ENCODE assay signal across 17 cellular contexts in the genomic region with DNA sequence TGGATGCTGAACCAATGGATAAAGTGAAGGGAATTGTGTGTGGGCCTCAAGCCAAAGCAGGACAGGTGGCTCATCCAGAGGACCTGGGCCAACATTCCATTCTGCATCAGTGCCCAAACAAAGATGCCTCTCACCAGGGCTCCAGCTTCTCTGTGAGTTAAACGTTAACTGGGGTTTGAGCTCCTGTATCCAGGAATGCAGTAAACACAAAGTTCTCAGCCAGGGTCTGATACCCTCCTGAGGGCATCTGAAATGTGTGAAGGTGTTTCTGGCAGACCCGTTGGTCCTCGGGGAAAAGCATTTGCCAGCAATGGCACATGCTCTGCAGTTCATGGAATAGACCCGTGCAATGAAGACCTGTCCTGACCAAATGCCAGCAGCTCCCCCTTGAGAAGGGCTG. TPM values are rescaled to one million over a fixed set of nuclear protein-coding genes. Genes with fewer than 3 reads are reported as not detected.
A peak's percentile ranks its signal among the peaks of the same experiment; 100 is the strongest.
DNase-seq lines count a peak whose midpoint lies in the region; ATAC-seq, FAIRE-seq and TF ChIP-seq lines count a peak whose summit lies in the region.
"Had no signal": no experiment of that assay in that cellular context is flagged by ENCODE, and none has a peak within 500 bp of the region (broad histone marks: within the 10 kb centered on the region; RNA-seq: fewer than 3 reads in every experiment).

No MANE protein-coding gene starts in this region.

- H3K27ac ChIP-seq in kidney (ENCODE audit: low read depth in 2 of 2, low read length in 2 of 2) (peak overlapping the region; percentile 71 to 77), upper lobe of right lung (no peak overlapping the region), heart right ventricle (no peak overlapping the region), spleen (no peak overlapping the region)
- H3K27ac ChIP-seq: esophagus squamous epithelium, psoas muscle had no signal

- no peak overlapping the region for H3K4me3 ChIP-seq in kidney (ENCODE audit: low read length in 2 of 2)
- no peak overlapping the region for H3K4me3 ChIP-seq in upper lobe of right lung
- no peak overlapping the region for H3K4me3 ChIP-seq in heart right ventricle
- no peak overlapping the region for H3K4me3 ChIP-seq in spleen
- H3K4me3 ChIP-seq: esophagus squamous epithelium, psoas muscle had no signal

- peak; percentile 45 for ATAC-seq in upper lobe of right lung
- ATAC-seq in heart right ventricle = no peak
- ATAC-seq: left cardiac atrium, Panc1, psoas muscle had no signal

- 70 to 79% methylated on average over 4 of the region's 4 CpGs for WGBS in heart right ventricle, 2 donors
- WGBS in spleen, 5 donors = 77 to 93% (median 86%) methylated on average over 4 of the region's 4 CpGs

- peak; percentile 84 for FAIRE-seq in kidney (lab: Jason Lieb, UNC)
- FAIRE-seq: A204.1 had no signal

- no peaks in the 10 kb centered on the region for H3K36me3 ChIP-seq in kidney (ENCODE audit: control insufficient read depth in 1 of 2, insufficient read depth in 2 of 2, low read length in 2 of 2)
- no peaks in the 10 kb centered on the region for H3K36me3 ChIP-seq in upper lobe of right lung
- H3K36me3 ChIP-seq in heart right ventricle = no peaks in the 10 kb centered on the region
- no peaks in the 10 kb centered on the region for H3K36me3 ChIP-seq in spleen
- H3K36me3 ChIP-seq: esophagus squamous epithelium had no signal

- no peak for TF ChIP-seq POLR2A in spleen (IDR thresholded peaks at IDR 0.05)

- H3K9me3 ChIP-seq in kidney (ENCODE audit: control insufficient read depth in 1 of 2, low read length in 2 of 2) (no peaks in the 10 kb centered on the region), upper lobe of right lung (no peaks in the 10 kb centered on the region), heart right ventricle (no peaks in the 10 kb centered on the region), spleen (no peaks in the 10 kb centered on the region)
- H3K9me3 ChIP-seq: esophagus squamous epithelium, psoas muscle had no signal

- no peak overlapping the region for H3K9ac ChIP-seq in kidney (ENCODE audit: low read length in 2 of 2)

- TF ChIP-seq CTCF in kidney (IDR thresholded peaks at IDR 0.05; ENCODE audit: borderline replicate concordance, extremely low read depth, insufficient read depth) = no peak
- no peak for TF ChIP-seq CTCF in upper lobe of right lung (IDR thresholded peaks at IDR 0.05)
- TF ChIP-seq CTCF in heart right ventricle (IDR thresholded peaks at IDR 0.05) = no peak
- TF ChIP-seq CTCF in spleen (IDR thresholded peaks at IDR 0.05 in 8 of 11, conservative IDR thresholded peaks at IDR 0.05 in 3 of 11) = no peak

- DNase-seq in NCI-H1092 treated with DMSO at 0.1 percent for 48 hours (lab: John Stamatoyannopoulos, UW) (peak; percentile 51), NCI-H1092 (lab: John Stamatoyannopoulos, UW) (no peak), NCI-H748 treated with DMSO at 0.1 percent for 48 hours (lab: John Stamatoyannopoulos, UW) (peak; percentile 44), kidney (no peak), upper lobe of right lung (no peak), heart right ventricle (no peak), spleen (no peak)
- no peak for DNase-seq in stimulated activated CD4-positive, alpha-beta T cell treated with anti-CD3 and anti-CD28 coated beads, Interleukin-1b, Interleukin-23, amount 100 ng/mL, for 48 hours
- DNase-seq: activated gamma-delta T cell treated with Interleukin-2 at 50 U/mL for 16 hours; CD4-positive, CD25-positive, alpha-beta regulatory T cell; dermis blood vessel endothelial cell; esophagus squamous epithelium; head of caudate nucleus; left cardiac atrium; psoas muscle had no signal

- H3K27me3 ChIP-seq in upper lobe of right lung = no peaks in the 10 kb centered on the region
- no peaks in the 10 kb centered on the region for H3K27me3 ChIP-seq in heart right ventricle
- H3K27me3 ChIP-seq in spleen (replicated peaks in 1 of 7) = no peaks in the 10 kb centered on the region
- H3K27me3 ChIP-seq: esophagus squamous epithelium had no signal

- intact Hi-C loops in kidney (cut with DNase I) = no loop called here
- intact Hi-C loops in upper lobe of right lung (cut with DNase I) = no loop called here
- intact Hi-C loops in heart right ventricle (cut with DNase I) = no loop called here
- intact Hi-C loops in spleen (cut with DNase I; ENCODE audit: low total_unique reads) = loop anchor here (10.0 kb wide), 1 partner anchor 72 kb away; no protein-coding TSS in a partner anchor

- H3K4me1 ChIP-seq in kidney (ENCODE audit: control insufficient read depth in 1 of 2, insufficient read depth in 1 of 2, low read depth in 1 of 2, low read length in 2 of 2) (peaks cover 12 to 27% of the 10 kb centered on the region in 2 donors), upper lobe of right lung (no peaks in the 10 kb centered on the region), heart right ventricle (no peaks in the 10 kb centered on the region), spleen (no peaks in the 10 kb centered on the region)
- H3K4me1 ChIP-seq: psoas muscle had no signal

RNA-seq across cellular contexts. Expression of a gene that starts 33.9 kb away (rescaled TPM):
- 119 TPM for total RNA-seq in kidney
- polyA plus RNA-seq in kidney (ENCODE audit: insufficient read depth, low read depth, low replicate concordance) = 52.2 TPM
- total RNA-seq in upper lobe of right lung = 79.7 TPM
- total RNA-seq in heart right ventricle = 100 to 1,000 TPM; 133 to 250 (median 161) TPM
- 100 to 1,000 TPM; 110 to 192 TPM for polyA plus RNA-seq in heart right ventricle
- 10 to 100 TPM; 41.0 to 86.1 (median 63.7) TPM for total RNA-seq in spleen
- 10 to 100 TPM; 14.8 to 29.5 (median 17.2) TPM for polyA plus RNA-seq in spleen

RNA-seq across cellular contexts. Expression of a gene that starts 53.3 kb away (rescaled TPM):
- total RNA-seq in kidney (27.3 TPM), upper lobe of right lung (357 TPM), heart right ventricle (1 to 10 TPM in 3 of 10 donors, under 1 TPM in 7; 0.16 to 9.7 (median 0.52) TPM), spleen (10 to 100 TPM in 6 of 7 donors, 1 to 10 TPM in 1; 9.4 to 22.3 (median 14.1) TPM)
- polyA plus RNA-seq in kidney (ENCODE audit: insufficient read depth, low read depth, low replicate concordance) (266 TPM), heart right ventricle (1 to 10 TPM in 1 of 2 donors, under 1 TPM in 1; 0.51 to 2.0 TPM), spleen (10 to 100 TPM in 1 of 3 donors, 1 to 10 TPM in 2; 7.9 to 57.4 (median 9.8) TPM)

Comparison
In these comparisons a context has a peak if more than half of its experiments do, and no peak if none do; other contexts are left out.
1. DNase-seq: peak in NCI-H1092 treated with DMSO at 0.1 percent for 48 hours (single experiment) and NCI-H748 treated with DMSO at 0.1 percent for 48 hours (single experiment); none in NCI-H1092 (single experiment), kidney (single experiment), upper lobe of right lung (single experiment), heart right ventricle (0 of 2), spleen (single experiment) and stimulated activated CD4-positive, alpha-beta T cell treated with anti-CD3 and anti-CD28 coated beads, Interleukin-1b, Interleukin-23, amount 100 ng/mL, for 48 hours (single experiment).
2. H3K27ac ChIP-seq: peak in kidney (2 of 2); none in upper lobe of right lung (single experiment), heart right ventricle (0 of 10) and spleen (0 of 8).
3. RNA of a gene that starts 53.3 kb away (total RNA-seq): 357 TPM in upper lobe of right lung (single experiment); 27.3 TPM in kidney (single experiment), 9.4 to 22.3 TPM in spleen and 0.16 to 9.7 TPM in heart right ventricle; every median in the first group is over 10 times any median in the second.